7 cellular contexts compared by ENCODE assay signal in genomic region chr22:29388759-29389090, GRCh38. TPM values are rescaled to one million over a fixed set of nuclear protein-coding genes. Genes with fewer than 3 reads are reported as not detected.
DNase-seq lines count a peak whose midpoint lies in the region; ATAC-seq, FAIRE-seq and TF ChIP-seq lines count a peak whose summit lies in the region.

No MANE protein-coding gene starts in this region.

- TF ChIP-seq POLR2A in esophagus muscularis mucosa (IDR thresholded peaks at IDR 0.05; ENCODE audit: low read depth) = no peak

- intact Hi-C loops in esophagus muscularis mucosa (cut with DNase I) = loop anchor here (2.0 kb wide), 1 partner anchor 82 kb away; the partner anchor contains the start of gene GAS2L1
- intact Hi-C loops in psoas muscle (cut with DNase I) = no loop called here

- no peaks in the 10 kb centered on the region for H3K27me3 ChIP-seq in OCI-LY3 (ENCODE audit: low read depth, low read length)
- no peaks in the 10 kb centered on the region for H3K27me3 ChIP-seq in esophagus muscularis mucosa
- H3K27me3 ChIP-seq in psoas muscle (ENCODE audit: insufficient read depth in 3 of 3, low read length in 2 of 3) = no peaks in the 10 kb centered on the region

- TF ChIP-seq CTCF in OCI-LY3 (IDR thresholded peaks at IDR 0.05; ENCODE audit: low read depth, low read length) = no peak
- TF ChIP-seq CTCF in esophagus muscularis mucosa (IDR thresholded peaks at IDR 0.05) = no peak
- TF ChIP-seq CTCF in psoas muscle (IDR thresholded peaks at IDR 0.05) = no peak

- peak overlapping the region; percentile 87 for H3K4me3 ChIP-seq in OCI-LY3 (ENCODE audit: low read length)
- peak overlapping the region; percentile 69 to 80 (median 74) for H3K4me3 ChIP-seq in esophagus muscularis mucosa
- peak overlapping the region; percentile 89 for H3K4me3 ChIP-seq in psoas muscle

- FAIRE-seq in GM19239 (lab: Jason Lieb, UNC) = no peak

- peak; percentile 5 for ATAC-seq in GM21515 (IDR thresholded peaks at IDR 0.05; ENCODE audit: unreplicated experiment)
- ATAC-seq in psoas muscle = peak in 2 of 4 donors; percentile 6 to 9
- ATAC-seq in HG03097 (IDR thresholded peaks at IDR 0.05; ENCODE audit: low FRiP score, unreplicated experiment) = no peak

- peak overlapping the region; percentile 72 for H3K9ac ChIP-seq in OCI-LY3 (ENCODE audit: low read length)

- peaks cover 43% of the 10 kb centered on the region for H3K79me2 ChIP-seq in OCI-LY3 (ENCODE audit: low read length)

- H2AFZ ChIP-seq in OCI-LY3 (ENCODE audit: low read depth, low read length) = peak overlapping the region; percentile 81

- no peak for TF ChIP-seq EP300 in esophagus muscularis mucosa (IDR thresholded peaks at IDR 0.05)

- no peak for DNase-seq in esophagus muscularis mucosa (ENCODE audit: extremely low spot score)
- no peak for DNase-seq in psoas muscle
- DNase-seq in NCI-H345 treated with DMSO at 0.1 percent for 48 hours (lab: John Stamatoyannopoulos, UW; ENCODE audit: unreplicated experiment) = no peak
- no peak for DNase-seq in GM19239 (ENCODE audit: insufficient read length, low spot score)

- H3K4me1 ChIP-seq in OCI-LY3 (ENCODE audit: low read length) (peaks cover 61% of the 10 kb centered on the region), esophagus muscularis mucosa (peaks cover 12 to 48% (median 38%) of the 10 kb centered on the region in 4 donors), psoas muscle (peaks cover 22% of the 10 kb centered on the region)

- H3K27ac ChIP-seq in OCI-LY3 (ENCODE audit: low read length) (0 out of 2 replicates have a peak overlapping the region, but pooled peaks have one; percentile 15), esophagus muscularis mucosa (replicated peaks in 1 of 4) (peak overlapping the region; percentile 83 to 91 (median 85)), psoas muscle (peak overlapping the region; percentile 86)

- H4K20me1 ChIP-seq in OCI-LY3 (ENCODE audit: insufficient read depth, low read length) = peaks cover 19% of the 10 kb centered on the region

- peaks cover 14% of the 10 kb centered on the region for H3K36me3 ChIP-seq in OCI-LY3 (replicated peaks; ENCODE audit: low read depth, low read length)
- peaks cover 0 to 11% (median 4%) of the 10 kb centered on the region in 4 donors for H3K36me3 ChIP-seq in esophagus muscularis mucosa
- H3K36me3 ChIP-seq in psoas muscle (ENCODE audit: insufficient read depth in 1 of 2, low read depth in 1 of 2) = peaks cover 0 to 12% of the 10 kb centered on the region in 2 donors

- H3K4me2 ChIP-seq in OCI-LY3 (ENCODE audit: low read length) = peak overlapping the region; percentile 87

- 20% methylated on average over 9 of the region's 9 CpGs for WGBS in esophagus muscularis mucosa
- WGBS in psoas muscle, 3 donors = 11 to 15% (median 13%) methylated on average over 9 of the region's 9 CpGs

- no peaks in the 10 kb centered on the region for H3K9me3 ChIP-seq in OCI-LY3 (ENCODE audit: insufficient read depth, low read length)
- H3K9me3 ChIP-seq in esophagus muscularis mucosa = no peaks in the 10 kb centered on the region
- no peaks in the 10 kb centered on the region for H3K9me3 ChIP-seq in psoas muscle

RNA-seq across cellular contexts. Expression of gene AP1B1, which starts 0.4 kb away (rescaled TPM):
- 10 to 100 TPM; 55.6 to 72.2 (median 57.4) TPM for total RNA-seq in esophagus muscularis mucosa
- total RNA-seq in psoas muscle = 10 to 100 TPM; 26.8 to 35.3 (median 31.1) TPM
- 10 to 100 TPM; 17.5 to 32.4 (median 30.6) TPM for polyA plus RNA-seq in psoas muscle

RNA-seq across cellular contexts. Expression of gene RFPL1, which starts 49.7 kb away (rescaled TPM):
- total RNA-seq in esophagus muscularis mucosa (not detected), psoas muscle (not detected)
- polyA plus RNA-seq in psoas muscle = not detected

Comparison
In these comparisons a context has a peak if more than half of its experiments do, and no peak if none do; other contexts are left out.
1. H3K27ac ChIP-seq: peak in every context shown above with its lines; median percentile 86 in psoas muscle; 85 in esophagus muscularis mucosa; 15 in OCI-LY3.